Comparison of ENCODE assay signal across 16 cellular contexts in the genomic region with DNA sequence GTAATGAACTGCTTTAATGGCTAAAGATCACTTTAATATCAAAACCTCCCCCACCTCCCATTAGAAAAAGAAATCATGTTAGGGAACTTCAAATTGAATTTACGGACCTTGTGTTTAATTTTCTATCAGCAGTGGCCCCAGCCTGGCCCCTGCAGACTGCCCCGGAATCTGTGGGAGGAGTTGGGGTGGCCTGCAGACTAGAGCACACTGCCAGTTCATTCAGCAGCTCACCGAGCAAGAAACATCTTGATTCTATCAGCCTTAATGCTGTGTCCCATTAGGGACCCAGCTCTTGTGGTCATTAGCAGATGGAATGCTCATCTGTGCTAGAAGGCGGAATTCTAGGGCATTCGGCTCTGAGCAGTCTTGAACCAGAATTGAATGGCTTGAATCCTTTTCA. TPM values are rescaled to one million over a fixed set of nuclear protein-coding genes. Genes with fewer than 3 reads are reported as not detected.
DNase-seq lines count a peak whose midpoint lies in the region; ATAC-seq, FAIRE-seq and TF ChIP-seq lines count a peak whose summit lies in the region.
"Had no signal": no experiment of that assay in that cellular context is flagged by ENCODE, and none has a peak within 500 bp of the region (broad histone marks: within the 10 kb centered on the region; RNA-seq: fewer than 3 reads in every experiment).

No MANE protein-coding gene starts in this region.

- TF ChIP-seq EP300 in K562 (IDR thresholded peaks at IDR 0.05; ENCODE audit: low read length): no peak

- peak; percentile 46 for ATAC-seq in K562
- ATAC-seq in right lobe of liver: no peak
- ATAC-seq in thoracic aorta (ENCODE audit: insufficient number of reproducible peaks, low FRiP score, low read depth): no peak
- ATAC-seq: T-helper 17 cell had no signal

- H3K4me2 ChIP-seq in K562 (ENCODE audit: insufficient read depth, low read length): peak overlapping the region; percentile 4; the same call in 1 of the 2 replicates

- WGBS in K562 (ENCODE audit: insufficient coverage, low coverage, missing lambda C conversion rate): 36% methylated on average over 5 of the region's 5 CpGs
- 44% methylated on average over 4 of the region's 5 CpGs for WGBS in right lobe of liver (ENCODE audit: insufficient coverage, low coverage, low lambda C conversion rate, missing lambda C conversion rate)

- no peaks in the 10 kb centered on the region for H3K9me1 ChIP-seq in K562 (ENCODE audit: control insufficient read depth, insufficient read depth, low read length)

- peak overlapping the region in 1 of 2 experiments; percentile 19; a peak in 1 of 4 replicates for H3K9ac ChIP-seq in K562 (ENCODE audit: insufficient read depth in 1 of 2, low read depth in 2 of 2, low read length in 2 of 2)

- H3K27ac ChIP-seq in K562 (ENCODE audit: extremely low read depth, low read depth, low read length): no peak overlapping the region
- H3K27ac ChIP-seq in right lobe of liver: peak overlapping the region in 2 of 3 donors; percentile 88
- H3K27ac ChIP-seq in thoracic aorta: peak overlapping the region; percentile 80 to 87
- H3K27ac ChIP-seq: 22Rv1 had no signal

- H2AFZ ChIP-seq in K562 (ENCODE audit: low read depth, low read length): no peak overlapping the region

- no peaks in the 10 kb centered on the region for H3K36me3 ChIP-seq in K562 (ENCODE audit: control insufficient read depth, insufficient read depth, low read length)
- H3K36me3 ChIP-seq in right lobe of liver: no peaks in the 10 kb centered on the region
- H3K36me3 ChIP-seq in thoracic aorta: no peaks in the 10 kb centered on the region

- H4K20me1 ChIP-seq in K562 (replicated peaks; ENCODE audit: control insufficient read depth, insufficient read depth, low read length): no peaks in the 10 kb centered on the region; the same call in 1 of the 2 replicates

- no peak for TF ChIP-seq RAD21 in K562 (CRISPR knock-in tag; conservative IDR thresholded peaks at IDR 0.05 in 1 of 2, IDR thresholded peaks at IDR 0.05 in 1 of 2)

- CTCF ChIA-PET in K562 (lab: Yijun Ruan, JAX; ENCODE audit: low intra/inter-chr PET ratio): no interaction called here

- intact Hi-C loops in K562 (cut with micrococcal nuclease) (loop anchor here (5.0 kb wide), 1 partner anchor 40 kb away; no protein-coding TSS in a partner anchor), right lobe of liver (cut with DNase I) (no loop called here)

- peaks cover 15 to 35% of the 10 kb centered on the region in 2 experiments for H3K4me1 ChIP-seq in K562 (replicated peaks in 1 of 2; ENCODE audit: control insufficient read depth in 2 of 2, insufficient read depth in 2 of 2, low read length in 2 of 2)
- peaks cover 0 to 73% (median 33%) of the 10 kb centered on the region in 4 donors for H3K4me1 ChIP-seq in right lobe of liver
- H3K4me1 ChIP-seq in thoracic aorta (ENCODE audit: control insufficient read depth in 1 of 2, low read depth in 2 of 2): peaks cover 24 to 98% of the 10 kb centered on the region in 2 donors

- no TSS peak for BruUV-seq in K562 (replicated peaks; lab: Mats Ljungman, UMichigan)

- TF ChIP-seq CTCF in K562 (IDR thresholded peaks at IDR 0.05 in 2 of 3, conservative IDR thresholded peaks at IDR 0.05 in 1 of 3; ENCODE audit: insufficient read depth in 2 of 3, low read depth in 1 of 3, low read length in 3 of 3): no peak
- no peak for TF ChIP-seq CTCF in right lobe of liver (IDR thresholded peaks at IDR 0.05)
- no peak for TF ChIP-seq CTCF in thoracic aorta (IDR thresholded peaks at IDR 0.05)

- in situ Hi-C loops in K562 (cut with MboI): no loop called here

- H3K79me2 ChIP-seq in K562 (ENCODE audit: control insufficient read depth, insufficient read depth, low read length): peaks cover 11% of the 10 kb centered on the region

- H3K9me3 ChIP-seq in K562 (replicated peaks; ENCODE audit: control insufficient read depth, insufficient read depth, low read depth, low read length): no peaks in the 10 kb centered on the region
- H3K9me3 ChIP-seq in right lobe of liver: no peaks in the 10 kb centered on the region
- no peaks in the 10 kb centered on the region for H3K9me3 ChIP-seq in thoracic aorta

- TF ChIP-seq POLR2A in K562 (conservative IDR thresholded peaks at IDR 0.05) (no peak), right lobe of liver (IDR thresholded peaks at IDR 0.05) (no peak)

- no peak for FAIRE-seq in K562 (lab: Jason Lieb, UNC)
- FAIRE-seq: kidney had no signal

- DNase-seq in DMS 273 (lab: John Stamatoyannopoulos, UW; ENCODE audit: unreplicated experiment) (peak; percentile 24), DMS 273 treated with DMSO at 0.1 percent for 48 hours (lab: John Stamatoyannopoulos, UW) (no peak), K562 (ENCODE audit: extremely low read depth in 1 of 4, low spot score in 3 of 4) (peak in 1 of 4 experiments; percentile 8), right lobe of liver (no peak), thoracic aorta (ENCODE audit: low spot score) (no peak), NCI-H146 treated with DMSO at 0.1 percent for 48 hours (lab: John Stamatoyannopoulos, UW; ENCODE audit: unreplicated experiment) (no peak), cerebellum (ENCODE audit: low spot score) (no peak), NCI-H1092 (lab: John Stamatoyannopoulos, UW) (no peak)
- DNase-seq: activated CD4-positive, alpha-beta T cell treated with anti-CD3 and anti-CD28 coated beads for 48 hours; glutamatergic neuron; kidney; MM.1S; naive B cell; NCI-H2171 treated with DMSO at 0.1 percent for 48 hours; T-helper 17 cell had no signal

- H3K4me3 ChIP-seq in K562 (no peak overlapping the region), right lobe of liver (no peak overlapping the region), thoracic aorta (no peak overlapping the region)

- POLR2A ChIA-PET in K562 (lab: Yijun Ruan, JAX): interaction anchor here (0.5 to 0.9 kb wide), 3 partner anchors 18 to 22 kb away, joined by 3 read pairs; no protein-coding TSS in a partner anchor

- H3K27me3 ChIP-seq in K562 (ENCODE audit: control insufficient read depth in 2 of 2, insufficient read depth in 2 of 2, low read length in 2 of 2) (no peaks in the 10 kb centered on the region), right lobe of liver (no peaks in the 10 kb centered on the region), thoracic aorta (replicated peaks; ENCODE audit: insufficient read depth) (no peaks in the 10 kb centered on the region)

TF ChIP-seq in K562, 482 proteins besides CTCF, POLR2A, EP300 and RAD21 (continues in another document):
- TF ChIP-seq RHOXF2B (CRISPR knock-in tag; conservative IDR thresholded peaks at IDR 0.05) (no peak), CC2D1A (IDR thresholded peaks at IDR 0.05) (no peak)
- TF ChIP-seq, protein P1, sequence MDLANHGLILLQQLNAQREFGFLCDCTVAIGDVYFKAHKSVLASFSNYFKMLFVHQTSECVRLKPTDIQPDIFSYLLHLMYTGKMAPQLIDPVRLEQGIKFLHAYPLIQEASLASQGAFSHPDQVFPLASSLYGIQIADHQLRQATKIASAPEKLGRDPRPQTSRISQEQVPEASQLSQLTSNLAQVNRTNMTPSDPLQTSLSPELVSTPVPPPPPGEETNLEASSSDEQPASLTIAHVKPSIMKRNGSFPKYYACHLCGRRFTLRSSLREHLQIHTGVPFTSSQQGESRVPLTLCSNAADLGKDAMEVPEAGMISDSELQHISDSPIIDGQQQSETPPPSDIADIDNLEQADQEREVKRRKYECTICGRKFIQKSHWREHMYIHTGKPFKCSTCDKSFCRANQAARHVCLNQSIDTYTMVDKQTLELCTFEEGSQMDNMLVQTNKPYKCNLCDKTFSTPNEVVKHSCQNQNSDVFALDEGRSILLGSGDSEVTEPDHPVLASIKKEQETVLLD (IDR thresholded peaks at IDR 0.05): no peak
- TF ChIP-seq, protein P2, sequence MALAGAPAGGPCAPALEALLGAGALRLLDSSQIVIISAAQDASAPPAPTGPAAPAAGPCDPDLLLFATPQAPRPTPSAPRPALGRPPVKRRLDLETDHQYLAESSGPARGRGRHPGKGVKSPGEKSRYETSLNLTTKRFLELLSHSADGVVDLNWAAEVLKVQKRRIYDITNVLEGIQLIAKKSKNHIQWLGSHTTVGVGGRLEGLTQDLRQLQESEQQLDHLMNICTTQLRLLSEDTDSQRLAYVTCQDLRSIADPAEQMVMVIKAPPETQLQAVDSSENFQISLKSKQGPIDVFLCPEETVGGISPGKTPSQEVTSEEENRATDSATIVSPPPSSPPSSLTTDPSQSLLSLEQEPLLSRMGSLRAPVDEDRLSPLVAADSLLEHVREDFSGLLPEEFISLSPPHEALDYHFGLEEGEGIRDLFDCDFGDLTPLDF (CRISPR knock-in tag; IDR thresholded peaks at IDR 0.05): no peak

RNA-seq across cellular contexts. Expression of a gene that starts 54.2 kb away (rescaled TPM):
- total RNA-seq in K562 (2011; cell fraction: chromatin; rRNA removed; ENCODE audit: low replicate concordance): 104 and 176 TPM in 2 replicates
- total RNA-seq in K562 (2011; cell fraction: nucleolus; rRNA removed): 86.7 and 89.5 TPM in 2 replicates
- 74.4 and 75.0 TPM in 2 replicates for total RNA-seq in K562 (2011; cell fraction: nucleoplasm; rRNA removed)
- total RNA-seq in K562 (2014; rRNA removed) (27.6 and 37.5 TPM in 2 replicates), K562 (2014; rRNA removed; fragmentation: Illumina TruSeq; extraction: Trizol) (22.5 and 25.6 TPM in 2 replicates), K562 (2015; rRNA removed; fragmentation: Illumina TruSeq; extraction: Trizol) (27.4 and 27.9 TPM in 2 replicates), K562 (2021) (43.3 and 48.1 TPM in 2 replicates), right lobe of liver (100 to 1,000 TPM in 2 of 6 experiments, 10 to 100 TPM in 4; 48.4 to 109 (median 97.8) TPM), thoracic aorta (100 to 1,000 TPM in 1 of 2 donors, 10 to 100 TPM in 1; 96.9 to 139 TPM), cerebellum (57.6 TPM)
- polyA plus RNA-seq in K562 (2011; rRNA removed) (20.3 and 27.7 TPM in 2 replicates), K562 (2014; fragmentation: Illumina TruSeq; extraction: Trizol) (32.2 and 33.4 TPM in 2 replicates), K562 (2014; fragmentation: Nextera tagmentation; extraction: Ambion mirVana) (10 to 100 TPM in 1 of 2 experiments, 1 to 10 TPM in 1; 9.4 to 13.0 TPM), K562 (2014; rRNA removed) (17.0 and 19.0 TPM in 2 replicates)
- 18.4 and 30.1 TPM in 2 replicates for polyA plus RNA-seq in K562 (2011; cell fraction: cytosol; rRNA removed)
- 111 and 183 TPM in 2 replicates for polyA plus RNA-seq in K562 (2011; cell fraction: nucleus; rRNA removed)
- 37.0 and 76.9 TPM in 2 replicates for polyA plus RNA-seq in K562 (2012)
- 75.9 and 104 TPM in 2 replicates for polyA minus RNA-seq in K562 (2011; rRNA and poly(A)+ RNA removed)
- polyA minus RNA-seq in K562 (2011; cell fraction: cytosol; rRNA and poly(A)+ RNA removed): 66.1 and 94.5 TPM in 2 replicates
- polyA minus RNA-seq in K562 (2011; cell fraction: nucleus; rRNA and poly(A)+ RNA removed): 56.8 and 166 TPM in 2 replicates
